In the genomic region with DNA sequence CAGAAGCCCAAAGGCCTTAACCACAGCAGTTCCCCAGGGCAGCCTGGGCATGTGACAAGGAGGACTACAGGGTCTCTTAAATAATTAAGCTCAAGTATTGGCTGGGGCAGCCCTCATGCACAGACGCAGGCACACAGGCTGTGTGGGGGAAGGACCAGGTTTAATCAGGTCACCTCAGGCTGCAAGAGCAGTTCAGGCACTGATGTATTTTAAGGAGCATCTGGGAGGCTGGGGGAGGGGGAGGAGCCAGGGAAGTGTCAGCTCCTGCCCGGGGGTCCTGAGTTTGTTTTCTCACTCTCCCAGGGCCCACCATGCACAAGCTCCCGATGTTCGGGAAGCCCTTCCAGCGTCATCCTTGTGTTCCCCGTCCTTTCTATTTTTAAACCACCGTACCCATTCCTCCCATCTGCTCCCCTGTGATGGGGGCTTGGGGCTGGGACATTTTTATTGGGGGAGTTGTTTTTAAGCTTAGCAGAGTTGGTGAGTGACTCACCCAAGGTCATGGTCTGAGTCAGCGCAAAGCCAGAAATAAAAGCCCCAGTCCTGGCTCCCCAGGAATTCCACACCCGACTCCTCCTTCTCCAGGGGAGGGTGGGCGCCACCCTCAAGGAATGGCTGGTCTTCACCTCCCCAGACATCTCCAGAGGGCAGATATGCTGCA, we compare ENCODE assay signal across 6 cellular contexts. TPM values are rescaled to one million over a fixed set of nuclear protein-coding genes. Genes with fewer than 3 reads are reported as not detected.
DNase-seq lines count a peak whose midpoint lies in the region; ATAC-seq, FAIRE-seq and TF ChIP-seq lines count a peak whose summit lies in the region.

No MANE protein-coding gene starts in this region.

- H3K18ac ChIP-seq in trophoblast cell (ENCODE audit: low read length), result peak overlapping the region; percentile 38

- H3K4me3 ChIP-seq in HFF-Myc (replicated peaks; ENCODE audit: low read depth, low read length) (peak overlapping the region; percentile 27), bronchial epithelial cell (ENCODE audit: low read depth, low read length) (no peak overlapping the region), trophoblast cell (ENCODE audit: low read depth, low read length) (no peak overlapping the region)
- no peak overlapping the region for H3K4me3 ChIP-seq in naive thymus-derived CD4-positive, alpha-beta T cell (ENCODE audit: low read length)

- no peak overlapping the region for H3K4me3 Mint-ChIP-seq in naive thymus-derived CD4-positive, alpha-beta T cell

- H3K4me1 ChIP-seq in trophoblast cell (ENCODE audit: control insufficient read depth in 1 of 2, insufficient read depth in 2 of 2, low read length in 2 of 2), result peaks cover 24 to 39% of the 10 kb centered on the region in 2 experiments
- H3K4me1 ChIP-seq in naive thymus-derived CD4-positive, alpha-beta T cell (ENCODE audit: control insufficient read depth in 2 of 2, insufficient read depth in 2 of 2, low read length in 2 of 2), result no peaks in the 10 kb centered on the region

- peak overlapping the region; percentile 17 for H3K27ac ChIP-seq in trophoblast cell (ENCODE audit: low read depth, low read length)
- H3K27ac ChIP-seq in naive thymus-derived CD4-positive, alpha-beta T cell (ENCODE audit: low read depth, low read length), result no peak overlapping the region

- H3K23ac ChIP-seq in trophoblast cell (ENCODE audit: low read length), result no peak overlapping the region

- peak overlapping the region; percentile 35 for H3K4me2 ChIP-seq in trophoblast cell (ENCODE audit: low read length)

- H3K27ac Mint-ChIP-seq in naive thymus-derived CD4-positive, alpha-beta T cell, result no peak overlapping the region

- POLR2A ChIA-PET in naive thymus-derived CD4-positive, alpha-beta T cell (lab: Charles Lee), result interaction anchor here (0.6 kb wide), 1 partner anchor 707 kb away, joined by 3 read pairs; the partner anchor contains the start of gene ST13

- CTCF ChIA-PET in naive thymus-derived CD4-positive, alpha-beta T cell (lab: Charles Lee), result interaction anchor here (0.8 kb wide), 1 partner anchor 160 kb away, joined by 4 read pairs; no protein-coding TSS in a partner anchor

- H4K12ac ChIP-seq in trophoblast cell (ENCODE audit: low read depth, low read length), result no peak overlapping the region

- H4K91ac ChIP-seq in trophoblast cell (ENCODE audit: low read depth, low read length), result peak overlapping the region; percentile 10

- no peak overlapping the region for H4K8ac ChIP-seq in trophoblast cell (ENCODE audit: low read depth, low read length)

- H3K36me3 Mint-ChIP-seq in naive thymus-derived CD4-positive, alpha-beta T cell, result no peaks in the 10 kb centered on the region

- H2AK5ac ChIP-seq in trophoblast cell (ENCODE audit: low read length), result peak overlapping the region; percentile 39

- no peaks in the 10 kb centered on the region for H3K9me3 Mint-ChIP-seq in naive thymus-derived CD4-positive, alpha-beta T cell

- DNase-seq in HFF-Myc (ENCODE audit: extremely low read depth, low read depth), result peak; percentile 81
- DNase-seq in bronchial epithelial cell (ENCODE audit: low read depth), result peak; percentile 56
- DNase-seq in trophoblast cell, result no peak
- DNase-seq in activated gamma-delta T cell treated with Interleukin-2 at 50 U/mL for 16 hours, result no peak
- no peak for DNase-seq in globus pallidus (ENCODE audit: low spot score)
- no peak for DNase-seq in naive thymus-derived CD4-positive, alpha-beta T cell

- no peak for ATAC-seq in naive thymus-derived CD4-positive, alpha-beta T cell

- H3K79me1 ChIP-seq in trophoblast cell (ENCODE audit: low read length), result peaks cover 8% of the 10 kb centered on the region

- no peaks in the 10 kb centered on the region for H3K9me3 ChIP-seq in trophoblast cell (ENCODE audit: insufficient read depth, low read depth, low read length)
- no peaks in the 10 kb centered on the region for H3K9me3 ChIP-seq in naive thymus-derived CD4-positive, alpha-beta T cell (ENCODE audit: control insufficient read depth in 2 of 3, low read length in 3 of 3)

- no peak for FAIRE-seq in bronchial epithelial cell (lab: Jason Lieb, UNC)

- WGBS in trophoblast cell (ENCODE audit: extremely low coverage, insufficient coverage, insufficient read length), result no CpG with 5 or more reads among the region's 10 CpGs

- intact Hi-C loops in naive thymus-derived CD4-positive, alpha-beta T cell (cut with micrococcal nuclease), result no loop called here

- H2BK12ac ChIP-seq in trophoblast cell (ENCODE audit: low read length), result peak overlapping the region; percentile 45

- peaks cover 12 to 38% (median 24%) of the 10 kb centered on the region in 5 donors for H3K27me3 Mint-ChIP-seq in naive thymus-derived CD4-positive, alpha-beta T cell

- H3K14ac ChIP-seq in trophoblast cell (ENCODE audit: low read length), result peak overlapping the region; percentile 30

- H3K36me3 ChIP-seq in bronchial epithelial cell (ENCODE audit: control insufficient read depth, insufficient read depth, low read length), result no peaks in the 10 kb centered on the region
- no peaks in the 10 kb centered on the region for H3K36me3 ChIP-seq in trophoblast cell (ENCODE audit: control insufficient read depth in 1 of 2, insufficient read depth in 2 of 2, low read length in 2 of 2)
- no peaks in the 10 kb centered on the region for H3K36me3 ChIP-seq in naive thymus-derived CD4-positive, alpha-beta T cell (ENCODE audit: control insufficient read depth in 2 of 3, insufficient read depth in 3 of 3, low read length in 3 of 3)

- peak overlapping the region; percentile 38 for H2BK5ac ChIP-seq in trophoblast cell (ENCODE audit: low read depth, low read length, poor library complexity)

- no peak overlapping the region for H2AFZ ChIP-seq in trophoblast cell (ENCODE audit: insufficient read depth, low read length, poor library complexity)

- no peak overlapping the region for H3K9ac ChIP-seq in trophoblast cell (ENCODE audit: low read length)

- H2BK120ac ChIP-seq in trophoblast cell (ENCODE audit: insufficient read depth, low read length, poor library complexity), result peak overlapping the region; percentile 23

- H3K27me3 ChIP-seq in bronchial epithelial cell (ENCODE audit: control insufficient read depth, insufficient read depth, low read length), result peaks cover 10% of the 10 kb centered on the region
- no peaks in the 10 kb centered on the region for H3K27me3 ChIP-seq in trophoblast cell (ENCODE audit: insufficient read depth, low read length)
- H3K27me3 ChIP-seq in naive thymus-derived CD4-positive, alpha-beta T cell (ENCODE audit: control insufficient read depth in 2 of 2, insufficient read depth in 2 of 2, low read length in 2 of 2), result no peaks in the 10 kb centered on the region

- TF ChIP-seq CTCF in HFF-Myc (IDR thresholded peaks at IDR 0.05; ENCODE audit: low read depth, low read length, missing control alignments) (no peak), bronchial epithelial cell (IDR thresholded peaks at IDR 0.05; ENCODE audit: insufficient read depth, low read length, severe bottlenecking) (no peak)

- H3K4ac ChIP-seq in trophoblast cell (ENCODE audit: low read depth, low read length), result no peak overlapping the region

- peaks cover 0 to 12% (median 0%) of the 10 kb centered on the region in 7 donors for H3K4me1 Mint-ChIP-seq in naive thymus-derived CD4-positive, alpha-beta T cell

- peaks cover 2% of the 10 kb centered on the region for H3K79me2 ChIP-seq in trophoblast cell (ENCODE audit: control insufficient read depth, insufficient read depth, low read length, poor library complexity)

RNA-seq across cellular contexts. Expression of gene CSDC2, which starts 2.4 kb away (rescaled TPM):
- under 0.01 TPM in 1 of 2 replicates, not detected in the other for total RNA-seq in bronchial epithelial cell
- polyA plus RNA-seq in trophoblast cell (2013), result 3.1 TPM in 2 replicates
- total RNA-seq in naive thymus-derived CD4-positive, alpha-beta T cell, result not detected
- not detected for polyA plus RNA-seq in naive thymus-derived CD4-positive, alpha-beta T cell

RNA-seq across cellular contexts. Expression of gene POLR3H, which starts 18.9 kb away (rescaled TPM):
- 14.3 and 28.2 TPM in 2 replicates for total RNA-seq in bronchial epithelial cell
- 18.5 and 20.5 TPM in 2 replicates for polyA plus RNA-seq in trophoblast cell (2013)
- total RNA-seq in naive thymus-derived CD4-positive, alpha-beta T cell, result 10 to 100 TPM; 21.7 to 59.6 (median 28.5) TPM
- 10 to 100 TPM; 24.2 to 32.2 TPM for polyA plus RNA-seq in naive thymus-derived CD4-positive, alpha-beta T cell

RNA-seq across cellular contexts. Expression of gene PMM1, which starts 26.5 kb away (rescaled TPM):
- total RNA-seq in bronchial epithelial cell, result 17.4 and 23.6 TPM in 2 replicates
- 30.4 and 33.0 TPM in 2 replicates for polyA plus RNA-seq in trophoblast cell (2013)
- 10 to 100 TPM; 22.5 to 34.3 (median 26.9) TPM for total RNA-seq in naive thymus-derived CD4-positive, alpha-beta T cell
- 10 to 100 TPM; 40.7 to 42.8 TPM for polyA plus RNA-seq in naive thymus-derived CD4-positive, alpha-beta T cell

RNA-seq across cellular contexts. Expression of gene DESI1, which starts 57.7 kb away (rescaled TPM):
- 10.8 and 17.5 TPM in 2 replicates for total RNA-seq in bronchial epithelial cell
- polyA plus RNA-seq in trophoblast cell (2013), result 15.8 and 17.3 TPM in 2 replicates
- 10 to 100 TPM; 17.4 to 45.7 (median 24.5) TPM for total RNA-seq in naive thymus-derived CD4-positive, alpha-beta T cell
- polyA plus RNA-seq in naive thymus-derived CD4-positive, alpha-beta T cell, result 10 to 100 TPM; 10.9 to 14.4 TPM

RNA-seq across cellular contexts. Expression of gene XRCC6, which starts 57.9 kb away (rescaled TPM):
- 229 and 266 TPM in 2 replicates for total RNA-seq in bronchial epithelial cell
- polyA plus RNA-seq in trophoblast cell (2013), result 228 and 236 TPM in 2 replicates
- total RNA-seq in naive thymus-derived CD4-positive, alpha-beta T cell, result 100 to 1,000 TPM; 139 to 270 (median 160) TPM
- 100 to 1,000 TPM; 458 to 542 TPM for polyA plus RNA-seq in naive thymus-derived CD4-positive, alpha-beta T cell

Comparison
In these comparisons a context has a peak if more than half of its experiments do, and no peak if none do; other contexts are left out.
1. DNase-seq: peak in HFF-Myc (single experiment) and bronchial epithelial cell (single experiment); none in trophoblast cell (0 of 2), activated gamma-delta T cell treated with Interleukin-2 at 50 U/mL for 16 hours (single experiment), globus pallidus (single experiment) and naive thymus-derived CD4-positive, alpha-beta T cell (0 of 9).